In the genomic region with DNA sequence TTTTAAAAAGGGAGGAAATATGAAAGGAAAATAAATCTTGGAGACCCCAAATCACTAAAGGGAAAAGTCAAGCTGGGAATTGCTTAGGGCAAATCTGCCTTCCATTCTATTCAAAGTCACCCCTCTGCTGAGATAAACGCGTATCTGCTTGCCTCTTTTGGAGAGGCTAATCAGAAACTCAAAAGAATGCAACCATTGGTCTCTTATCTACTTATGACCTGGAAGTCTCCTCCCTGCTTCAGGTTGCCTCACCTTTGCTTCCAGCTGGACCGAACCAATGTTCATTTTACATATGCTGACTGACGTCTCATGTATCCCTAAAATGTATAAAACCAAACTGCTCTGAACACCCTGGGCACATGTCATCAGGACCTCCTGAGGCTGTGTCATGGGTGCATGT, we compare ENCODE assay signal across 15 cellular contexts. TPM values are rescaled to one million over a fixed set of nuclear protein-coding genes. Genes with fewer than 3 reads are reported as not detected.
DNase-seq lines count a peak whose midpoint lies in the region; ATAC-seq and TF ChIP-seq lines count a peak whose summit lies in the region.
"Had no signal": no experiment of that assay in that cellular context is flagged by ENCODE, and none has a peak within 500 bp of the region (broad histone marks: within the 10 kb centered on the region; RNA-seq: fewer than 3 reads in every experiment).

No MANE protein-coding gene starts in this region.

- no peak overlapping the region for H3K9ac ChIP-seq in mesendoderm (ENCODE audit: low read length)

- ATAC-seq in Right ventricle myocardium inferior (no peak), left ventricle myocardium superior (peak; percentile 53), GM21576 (IDR thresholded peaks at IDR 0.05; ENCODE audit: unreplicated experiment) (no peak)
- ATAC-seq: A549 had no signal

- H3K4me3 ChIP-seq in left ventricle myocardium inferior (peak overlapping the region; percentile 29), mesendoderm (ENCODE audit: low read length) (no peak overlapping the region)
- H3K4me3 ChIP-seq: A549 had no signal

- H3K4me2 ChIP-seq in mesendoderm (ENCODE audit: low read length): no peak overlapping the region
- H3K4me2 ChIP-seq: A549 had no signal

- no peak overlapping the region for H3K4ac ChIP-seq in mesendoderm (ENCODE audit: low read depth, low read length)

- no peak overlapping the region for H4K5ac ChIP-seq in mesendoderm (ENCODE audit: low read length)

- peaks cover 16% of the 10 kb centered on the region for H3K9me3 ChIP-seq in left ventricle myocardium inferior (replicated peaks)
- H3K9me3 ChIP-seq: A549, BE2C had no signal

- H3K23ac ChIP-seq in mesendoderm (ENCODE audit: low read length): no peak overlapping the region

- no peak overlapping the region for H3K18ac ChIP-seq in mesendoderm (ENCODE audit: low read length)

- H3K27ac ChIP-seq in left ventricle myocardium inferior (replicated peaks): peak overlapping the region; percentile 66
- no peak overlapping the region for H3K27ac ChIP-seq in mesendoderm (ENCODE audit: low read depth, low read length)
- H3K27ac ChIP-seq: A549, C4-2B, HL-60 had no signal

- WGBS in mesendoderm (ENCODE audit: extremely low coverage, insufficient coverage, low lambda C conversion rate): no CpG with 5 or more reads among the region's 4 CpGs

- H2BK5ac ChIP-seq in mesendoderm (ENCODE audit: low read length): no peak overlapping the region

- peaks cover 4% of the 10 kb centered on the region for H3K79me1 ChIP-seq in mesendoderm (ENCODE audit: low read length)

- H2BK120ac ChIP-seq in mesendoderm (ENCODE audit: low read depth, low read length): no peak overlapping the region

- DNase-seq in left ventricle myocardium inferior (no peak), Right ventricle myocardium inferior (ENCODE audit: missing footprints) (no peak), left ventricle myocardium superior (no peak), mesendoderm (peak; percentile 29), NCI-H226 (no peak)
- DNase-seq: BE2C; CD4-positive, alpha-beta memory T cell; DND-41; GDM1; HCEC 1CT; HFFc6 had no signal

- peaks cover 2% of the 10 kb centered on the region for H3K79me2 ChIP-seq in mesendoderm (ENCODE audit: control insufficient read depth, insufficient read depth, low read length)

- H3K36me3 ChIP-seq in left ventricle myocardium inferior (peaks cover 31% of the 10 kb centered on the region), mesendoderm (ENCODE audit: control insufficient read depth, insufficient read depth, low read length) (no peaks in the 10 kb centered on the region)

- intact Hi-C loops in left ventricle myocardium inferior (cut with micrococcal nuclease) (no loop called here), Right ventricle myocardium inferior (cut with DNase I) (no loop called here), left ventricle myocardium superior (cut with micrococcal nuclease) (no loop called here)

- H2BK15ac ChIP-seq in mesendoderm (replicated peaks; ENCODE audit: low read depth): no peak overlapping the region

- H3K27me3 ChIP-seq in left ventricle myocardium inferior (ENCODE audit: low read depth) (no peaks in the 10 kb centered on the region), mesendoderm (ENCODE audit: insufficient read depth, low read length, poor library complexity) (no peaks in the 10 kb centered on the region)
- H3K27me3 ChIP-seq: BE2C had no signal

- no peak overlapping the region for H4K8ac ChIP-seq in mesendoderm (ENCODE audit: low read depth, low read length)

- no peak for TF ChIP-seq CTCF in left ventricle myocardium inferior (IDR thresholded peaks at IDR 0.05; ENCODE audit: borderline replicate concordance)

- H2AK5ac ChIP-seq in mesendoderm (ENCODE audit: low read length): no peak overlapping the region

- no peak overlapping the region for H3K56ac ChIP-seq in mesendoderm (ENCODE audit: low read length)

- H3K4me1 ChIP-seq in left ventricle myocardium inferior (peaks cover 58% of the 10 kb centered on the region), mesendoderm (ENCODE audit: control insufficient read depth, low read depth, low read length) (no peaks in the 10 kb centered on the region)
- H3K4me1 ChIP-seq: A549, BE2C had no signal

RNA-seq across cellular contexts. Expression of gene ATAD1, which starts 14.7 kb away (rescaled TPM):
- total RNA-seq in left ventricle myocardium inferior: 93.2 TPM
- total RNA-seq in Right ventricle myocardium inferior: 98.2 TPM
- 98.4 TPM for total RNA-seq in left ventricle myocardium superior
- polyA plus RNA-seq in mesendoderm (2013, experiment 1 of 2): 25.9 TPM
- polyA plus RNA-seq in mesendoderm (2013, experiment 2 of 2): 26.5 TPM
